In genomic region chr15:57505056-57505713, GRCh38 we compare ENCODE assay signal across 14 cellular contexts.
DNase-seq lines count a peak whose midpoint lies in the region; ATAC-seq and TF ChIP-seq lines count a peak whose summit lies in the region.
"Had no signal": no experiment of that assay in that cellular context is flagged by ENCODE, and none has a peak within 500 bp of the region (broad histone marks: within the 10 kb centered on the region; RNA-seq: fewer than 3 reads in every experiment).

No MANE protein-coding gene starts in this region.

- H2AFZ ChIP-seq in ACC112 (ENCODE audit: low read length, unreplicated experiment): peak overlapping the region; percentile 36

- H3K27ac Mint-ChIP-seq in nephron progenitor cell: peak overlapping the region; percentile 71
- H3K27ac Mint-ChIP-seq: activated CD4-positive, alpha-beta memory T cell treated with anti-CD3 and anti-CD28 coated beads, Interleukin-2, amount 10 ng/mL, durations not matched to agents 7 days and 5 days; B cell; T-cell had no signal

- ATAC-seq in esophagus mucosa: peak; percentile 18
- ATAC-seq: T-cell had no signal

- no peaks in the 10 kb centered on the region for H3K79me2 ChIP-seq in ACC112 (ENCODE audit: control insufficient read depth, insufficient read depth, low read length, unreplicated experiment)

- H3K4me1 Mint-ChIP-seq in nephron progenitor cell: peaks cover 75% of the 10 kb centered on the region
- H3K4me1 Mint-ChIP-seq: activated CD4-positive, alpha-beta memory T cell treated with anti-CD3 and anti-CD28 coated beads, Interleukin-2, amount 10 ng/mL, durations not matched to agents 7 days and 5 days; T-cell had no signal

- no peaks in the 10 kb centered on the region for H3K9me3 Mint-ChIP-seq in nephron progenitor cell
- H3K9me3 Mint-ChIP-seq: activated CD4-positive, alpha-beta memory T cell treated with anti-CD3 and anti-CD28 coated beads, Interleukin-2, amount 10 ng/mL, durations not matched to agents 7 days and 5 days; T-cell had no signal

- H3K4me1 ChIP-seq in ACC112 (ENCODE audit: control insufficient read depth, insufficient read depth, low read length, unreplicated experiment): peaks cover 34% of the 10 kb centered on the region

- TF ChIP-seq CTCF in nephron progenitor cell (IDR thresholded peaks at IDR 0.05): no peak

- DNase-seq in NCI-H69 (lab: John Stamatoyannopoulos, UW) (peak; percentile 56), nephron progenitor cell (no peak), DMS153 treated with DMSO at 0.1 percent for 48 hours (lab: John Stamatoyannopoulos, UW; ENCODE audit: unreplicated experiment) (no peak), T-helper 2 cell (no peak), SHP77 (lab: John Stamatoyannopoulos, UW) (no peak)
- no peak for DNase-seq in activated effector memory CD4-positive, alpha-beta T cell treated with Interleukin-2 at 50 U/mL for 16 hours
- DNase-seq: activated CD4-positive, alpha-beta memory T cell treated with anti-CD3 and anti-CD28 coated beads, Interleukin-2, amount 10 ng/mL, durations not matched to agents 7 days and 5 days; activated naive CD4-positive, alpha-beta T cell treated with anti-CD3 and anti-CD28 coated beads, Interleukin-2, amount 50 U/mL, for 16 hours; effector memory CD4-positive, alpha-beta T cell; HCEC 1CT; T-cell had no signal

- no peaks in the 10 kb centered on the region for H3K36me3 ChIP-seq in ACC112 (ENCODE audit: insufficient read depth, low read length)

- no peaks in the 10 kb centered on the region for H3K36me3 Mint-ChIP-seq in nephron progenitor cell (ENCODE audit: low read depth)
- H3K36me3 Mint-ChIP-seq: T-cell had no signal

- H3K4me3 ChIP-seq in ACC112 (ENCODE audit: low read depth, low read length): no peak overlapping the region

- no peaks in the 10 kb centered on the region for H3K27me3 ChIP-seq in ACC112 (ENCODE audit: insufficient read depth, low read length)

- H3K27ac ChIP-seq in ACC112 (ENCODE audit: low read depth, low read length): peak overlapping the region; percentile 15; the same call in 1 of the 2 replicates

- peaks cover 6% of the 10 kb centered on the region for H3K27me3 Mint-ChIP-seq in nephron progenitor cell (ENCODE audit: low read depth, poor library complexity)

- H3K4me3 Mint-ChIP-seq in nephron progenitor cell: no peak overlapping the region
- H3K4me3 Mint-ChIP-seq: activated CD4-positive, alpha-beta memory T cell treated with anti-CD3 and anti-CD28 coated beads, Interleukin-2, amount 10 ng/mL, durations not matched to agents 7 days and 5 days; B cell; T-cell had no signal
